ENCODE assay signal across 19 cellular contexts in the genomic region with DNA sequence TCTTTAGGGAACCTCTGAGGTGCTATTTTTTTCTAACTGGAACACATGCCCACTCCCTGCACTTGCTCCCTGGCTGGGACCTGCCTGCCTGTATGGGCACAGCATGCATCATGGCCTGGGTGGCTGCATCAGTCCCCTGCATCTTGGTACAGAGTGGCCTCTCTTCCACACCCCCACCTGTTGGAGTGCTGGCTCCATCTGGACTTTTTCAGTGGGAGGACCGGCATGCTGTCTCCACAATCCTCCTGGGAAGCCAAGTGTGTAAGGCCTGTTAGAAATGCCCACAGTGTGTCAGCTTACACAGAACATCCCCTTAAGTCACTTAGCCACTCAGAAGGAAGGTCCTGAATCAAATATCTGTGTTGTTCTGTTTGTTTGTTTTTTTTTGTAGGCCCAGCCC.
DNase-seq lines count a peak whose midpoint lies in the region; ATAC-seq, FAIRE-seq and TF ChIP-seq lines count a peak whose summit lies in the region.
"Had no signal": no experiment of that assay in that cellular context is flagged by ENCODE, and none has a peak within 500 bp of the region (broad histone marks: within the 10 kb centered on the region; RNA-seq: fewer than 3 reads in every experiment).

No MANE protein-coding gene starts in this region.

- peak; percentile 40 for FAIRE-seq in bronchial epithelial cell (lab: Jason Lieb, UNC)
- FAIRE-seq: A549, D721Med had no signal

- peaks cover 4 to 32% (median 26%) of the 10 kb centered on the region in 4 donors for H3K4me1 Mint-ChIP-seq in CD4-positive, CD25-positive, alpha-beta regulatory T cell
- H3K4me1 Mint-ChIP-seq in naive B cell, result peaks cover 65 to 90% (median 85%) of the 10 kb centered on the region in 3 donors

- no peaks in the 10 kb centered on the region for H3K27me3 Mint-ChIP-seq in CD4-positive, CD25-positive, alpha-beta regulatory T cell
- H3K27me3 Mint-ChIP-seq in naive B cell, result no peaks in the 10 kb centered on the region

- ATAC-seq in CD4-positive, CD25-positive, alpha-beta regulatory T cell (ENCODE audit: low read depth in 2 of 2), result no peak
- ATAC-seq in naive B cell (ENCODE audit: low read depth in 2 of 2), result no peak
- no peak for ATAC-seq in GM18861 (IDR thresholded peaks at IDR 0.05; ENCODE audit: unreplicated experiment)
- ATAC-seq in HG02884 (IDR thresholded peaks at IDR 0.05; ENCODE audit: unreplicated experiment), result no peak
- no peak for ATAC-seq in HG02642 (IDR thresholded peaks at IDR 0.05; ENCODE audit: poor library complexity, unreplicated experiment)
- no peak for ATAC-seq in GM21390 (IDR thresholded peaks at IDR 0.05; ENCODE audit: unreplicated experiment)
- ATAC-seq: A549; CD8-positive, alpha-beta T cell; GM23338 had no signal

- H3K4me3 ChIP-seq in CD4-positive, CD25-positive, alpha-beta regulatory T cell (ENCODE audit: low read depth, low read length), result no peak overlapping the region
- no peak overlapping the region for H3K4me3 ChIP-seq in bronchial epithelial cell (ENCODE audit: low read depth, low read length)
- H3K4me3 ChIP-seq: A549, GM23338 had no signal

- H3K4me1 ChIP-seq in CD4-positive, CD25-positive, alpha-beta regulatory T cell (ENCODE audit: control insufficient read depth, insufficient read depth, low read length, poor library complexity, severe bottlenecking), result no peaks in the 10 kb centered on the region
- H3K4me1 ChIP-seq: A549, BE2C had no signal

- H3K9me3 Mint-ChIP-seq in CD4-positive, CD25-positive, alpha-beta regulatory T cell, result peaks cover 0 to 1% (median 0%) of the 10 kb centered on the region in 7 donors
- no peaks in the 10 kb centered on the region for H3K9me3 Mint-ChIP-seq in naive B cell
- H3K9me3 Mint-ChIP-seq: CD8-positive, alpha-beta T cell; GM23338 had no signal

- no peaks in the 10 kb centered on the region for H3K27me3 ChIP-seq in CD4-positive, CD25-positive, alpha-beta regulatory T cell (ENCODE audit: control insufficient read depth, insufficient read depth, low read length)
- no peaks in the 10 kb centered on the region for H3K27me3 ChIP-seq in bronchial epithelial cell (ENCODE audit: control insufficient read depth, insufficient read depth, low read length)
- H3K27me3 ChIP-seq: BE2C had no signal

- no peak overlapping the region for H3K27ac ChIP-seq in CD4-positive, CD25-positive, alpha-beta regulatory T cell (ENCODE audit: insufficient read depth, low read length, poor library complexity, severe bottlenecking)
- H3K27ac ChIP-seq: A549, C4-2B, HL-60 had no signal

- DNase-seq in CD4-positive, CD25-positive, alpha-beta regulatory T cell, result no peak
- peak; percentile 75 for DNase-seq in DMS 273 (lab: John Stamatoyannopoulos, UW; ENCODE audit: unreplicated experiment)
- DNase-seq in bronchial epithelial cell (ENCODE audit: low read depth), result no peak
- DNase-seq in naive B cell, result no peak
- DNase-seq: BE2C; CD8-positive, alpha-beta T cell; COR-L47; DMS53; GF-D8; H7 had no signal

- H3K27ac Mint-ChIP-seq in CD4-positive, CD25-positive, alpha-beta regulatory T cell, result peak overlapping the region in 2 of 3 donors; percentile 10 to 29
- peak overlapping the region in 4 of 6 donors; percentile 19 to 91 (median 32) for H3K27ac Mint-ChIP-seq in naive B cell
- H3K27ac Mint-ChIP-seq: GM23338 had no signal

- peaks cover 4% of the 10 kb centered on the region for H3K36me3 Mint-ChIP-seq in CD4-positive, CD25-positive, alpha-beta regulatory T cell
- no peaks in the 10 kb centered on the region for H3K36me3 Mint-ChIP-seq in naive B cell
- H3K36me3 Mint-ChIP-seq: CD8-positive, alpha-beta T cell had no signal

- H3K4me3 Mint-ChIP-seq in CD4-positive, CD25-positive, alpha-beta regulatory T cell, result no peak overlapping the region
- H3K4me3 Mint-ChIP-seq in naive B cell, result no peak overlapping the region
- H3K4me3 Mint-ChIP-seq: CD8-positive, alpha-beta T cell; GM23338 had no signal

- TF ChIP-seq CTCF in bronchial epithelial cell (IDR thresholded peaks at IDR 0.05; ENCODE audit: insufficient read depth, low read length, severe bottlenecking), result no peak

- no peaks in the 10 kb centered on the region for H3K9me3 ChIP-seq in CD4-positive, CD25-positive, alpha-beta regulatory T cell (ENCODE audit: control insufficient read depth in 2 of 2, low read length in 2 of 2)
- H3K9me3 ChIP-seq: A549, BE2C had no signal

- H3K36me3 ChIP-seq in CD4-positive, CD25-positive, alpha-beta regulatory T cell (ENCODE audit: control insufficient read depth, insufficient read depth, low read length), result no peaks in the 10 kb centered on the region
- H3K36me3 ChIP-seq in bronchial epithelial cell (ENCODE audit: control insufficient read depth, insufficient read depth, low read length), result no peaks in the 10 kb centered on the region
- H3K36me3 ChIP-seq: BE2C had no signal
